ENCODE assay signal across 9 cellular contexts in genomic region chr7:121385800-121386179, GRCh38. TPM values are rescaled to one million over a fixed set of nuclear protein-coding genes. Genes with fewer than 3 reads are reported as not detected.
DNase-seq lines count a peak whose midpoint lies in the region; ATAC-seq, FAIRE-seq and TF ChIP-seq lines count a peak whose summit lies in the region.
"Had no signal": no experiment of that assay in that cellular context is flagged by ENCODE, and none has a peak within 500 bp of the region (broad histone marks: within the 10 kb centered on the region; RNA-seq: fewer than 3 reads in every experiment).

No MANE protein-coding gene starts in this region.

- no peak overlapping the region for H3K27ac ChIP-seq in lower lobe of right lung
- H3K27ac ChIP-seq: parathyroid adenoma had no signal

- no peaks in the 10 kb centered on the region for H3K9me3 ChIP-seq in lower lobe of right lung

- intact Hi-C loops in lower lobe of right lung (cut with DNase I), result no loop called here

- ATAC-seq in HG02798 (IDR thresholded peaks at IDR 0.05; ENCODE audit: poor library complexity, unreplicated experiment) (peak; percentile 95), lower lobe of right lung (peak; percentile 56 to 69)

- no peak overlapping the region for H3K4me3 ChIP-seq in lower lobe of right lung

- H3K4me1 ChIP-seq in lower lobe of right lung, result peaks cover 31% of the 10 kb centered on the region
- H3K4me1 ChIP-seq: parathyroid adenoma had no signal

- DNase-seq in NCI-H748 (lab: John Stamatoyannopoulos, UW; ENCODE audit: unreplicated experiment), result peak; percentile 11
- DNase-seq in NCI-H748 treated with DMSO at 0.1 percent for 48 hours (lab: John Stamatoyannopoulos, UW), result no peak
- DNase-seq in NCI-H524 (lab: John Stamatoyannopoulos, UW), result peak; percentile 48 to 90
- DNase-seq in lower lobe of right lung, result no peak
- no peak for DNase-seq in COLO668 (lab: John Stamatoyannopoulos, UW; ENCODE audit: unreplicated experiment)
- no peak for DNase-seq in AG08396 (ENCODE audit: low spot score)
- DNase-seq in D721Med (ENCODE audit: insufficient read length, low spot score), result no peak

- H3K27me3 ChIP-seq in lower lobe of right lung (ENCODE audit: low read depth), result no peaks in the 10 kb centered on the region

- no peaks in the 10 kb centered on the region for H3K36me3 ChIP-seq in lower lobe of right lung

- TF ChIP-seq CTCF in lower lobe of right lung (IDR thresholded peaks at IDR 0.05) (no peak), D721Med (IDR thresholded peaks at IDR 0.05; ENCODE audit: insufficient read depth, missing control alignments) (no peak)

- FAIRE-seq in D721Med (lab: Jason Lieb, UNC), result no peak

RNA-seq across cellular contexts. Expression of gene FAM3C, which starts 10.3 kb away (rescaled TPM):
- total RNA-seq in lower lobe of right lung, result 35.3 TPM

RNA-seq across cellular contexts. Expression of gene WNT16, which starts 57.0 kb away (rescaled TPM):
- total RNA-seq in lower lobe of right lung, result not detected

Comparison
In these comparisons a context has a peak if more than half of its experiments do, and no peak if none do; other contexts are left out.
1. DNase-seq: peak in NCI-H748 (single experiment) and NCI-H524 (2 of 2); none in NCI-H748 treated with DMSO at 0.1 percent for 48 hours (single experiment), lower lobe of right lung (single experiment), COLO668 (single experiment), AG08396 (single experiment) and D721Med (single experiment).